Comparison of ENCODE assay signal across 8 cellular contexts in the genomic region with DNA sequence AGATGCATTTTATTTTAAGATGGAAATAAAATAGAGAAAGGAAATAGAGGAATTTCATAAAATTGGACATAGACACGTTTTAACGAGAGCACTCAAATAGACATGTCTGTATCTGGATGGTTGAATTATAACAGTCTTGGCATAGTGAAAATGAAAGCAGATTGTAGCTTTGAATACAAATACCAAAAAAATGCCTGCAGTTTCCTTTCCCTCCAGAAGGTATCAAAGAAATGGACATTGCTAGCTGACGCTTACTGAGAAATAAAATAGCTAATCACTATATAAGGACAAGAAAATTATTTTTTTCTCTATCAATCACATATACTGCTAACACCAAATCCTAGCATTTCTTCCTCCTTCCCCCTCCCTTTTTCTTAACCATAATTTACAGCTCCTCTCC. TPM values are rescaled to one million over a fixed set of nuclear protein-coding genes. Genes with fewer than 3 reads are reported as not detected.
DNase-seq lines count a peak whose midpoint lies in the region; ATAC-seq and TF ChIP-seq lines count a peak whose summit lies in the region.

No MANE protein-coding gene starts in this region.

- POLR2A ChIA-PET in Caco-2 (lab: Charles Lee) = interaction anchor here (1.2 kb wide), 1 partner anchor 12 kb away, joined by 3 read pairs; a partner anchor contains a TSS

- no peak for DNase-seq in Caco-2
- DNase-seq in dorsolateral prefrontal cortex = no peak
- DNase-seq in spleen = no peak
- DNase-seq in UCSD-AML1 (lab: John Stamatoyannopoulos, UW; ENCODE audit: unreplicated experiment) = no peak
- no peak for DNase-seq in hippocampal formation (lab: John Stamatoyannopoulos, UW)
- DNase-seq in dedifferentiated amniotic fluid mesenchymal stem cell (ENCODE audit: extremely low spot score) = no peak

- ATAC-seq in GM19397 (IDR thresholded peaks at IDR 0.05; ENCODE audit: unreplicated experiment) = peak; percentile 64
- peak; percentile 78 for ATAC-seq in HG03521 (IDR thresholded peaks at IDR 0.05; ENCODE audit: unreplicated experiment)

- H3K27me3 ChIP-seq in Caco-2 (replicated peaks; ENCODE audit: control insufficient read depth, insufficient read depth, low read length) = no peaks in the 10 kb centered on the region
- no peaks in the 10 kb centered on the region for H3K27me3 ChIP-seq in dorsolateral prefrontal cortex
- no peaks in the 10 kb centered on the region for H3K27me3 ChIP-seq in spleen (replicated peaks in 1 of 7)

- TF ChIP-seq POLR2A in spleen (IDR thresholded peaks at IDR 0.05) = no peak

- WGBS in spleen, 5 donors = 1 to 3% (median 2%) methylated on average over 3 of the region's 3 CpGs

- CTCF ChIA-PET in Caco-2 (lab: Charles Lee) = interaction anchor here (1.4 kb wide), 1 partner anchor 11 kb away, joined by 3 read pairs; a partner anchor contains a TSS

- no peak overlapping the region for H3K4me3 ChIP-seq in Caco-2 (ENCODE audit: low read depth, low read length)
- peak overlapping the region in 57 of 59 donors; percentile 0 to 61 (median 39) for H3K4me3 ChIP-seq in dorsolateral prefrontal cortex
- peak overlapping the region; percentile 2 to 61 (median 26) for H3K4me3 ChIP-seq in spleen

- intact Hi-C loops in Caco-2 (cut with micrococcal nuclease; ENCODE audit: unreplicated experiment) = no loop called here
- intact Hi-C loops in dorsolateral prefrontal cortex (cut with DNase I) = loop anchor here (10.0 kb wide), 2 partner anchors 55 to 325 kb away; no protein-coding TSS in a partner anchor
- intact Hi-C loops in spleen (cut with DNase I; ENCODE audit: low total_unique reads) = loop anchor here (10.0 kb wide), 1 partner anchor 205 kb away; no protein-coding TSS in a partner anchor

- no peaks in the 10 kb centered on the region for H3K36me3 Mint-ChIP-seq in Caco-2 (ENCODE audit: insufficient read depth, unreplicated experiment)

- TF ChIP-seq CTCF in Caco-2 (IDR thresholded peaks at IDR 0.05; ENCODE audit: insufficient read depth in 1 of 2, low read depth in 1 of 2, low read length in 1 of 2, severe bottlenecking in 1 of 2, unreplicated experiment in 1 of 2) (no peak), dorsolateral prefrontal cortex (IDR thresholded peaks at IDR 0.05 in 54 of 56, conservative IDR thresholded peaks at IDR 0.05 in 2 of 56; ENCODE audit: low read depth in 1 of 56, partially characterized antibody in 56 of 56) (peak in 15 of 56 donors; percentile 8 to 31 (median 13)), spleen (IDR thresholded peaks at IDR 0.05 in 8 of 11, conservative IDR thresholded peaks at IDR 0.05 in 3 of 11) (peak in 10 of 11 experiments; percentile 16 to 66 (median 52))

- H3K9me3 ChIP-seq in Caco-2 (no peaks in the 10 kb centered on the region), spleen (no peaks in the 10 kb centered on the region)

- peak overlapping the region; percentile 14 for H3K27ac Mint-ChIP-seq in Caco-2 (ENCODE audit: unreplicated experiment)

- H3K36me3 ChIP-seq in Caco-2 (ENCODE audit: control insufficient read depth, insufficient read depth, low read length) = no peaks in the 10 kb centered on the region
- H3K36me3 ChIP-seq in spleen = no peaks in the 10 kb centered on the region

- no peaks in the 10 kb centered on the region for H3K9me3 Mint-ChIP-seq in Caco-2 (ENCODE audit: unreplicated experiment)

- H3K4me1 ChIP-seq in Caco-2 (peaks cover 5% of the 10 kb centered on the region), spleen (peaks cover 9 to 44% (median 29%) of the 10 kb centered on the region in 6 donors)

- BruUV-seq in Caco-2 (replicated peaks; lab: Mats Ljungman, UMichigan) = no TSS peak

- H3K27ac ChIP-seq in dorsolateral prefrontal cortex = peak overlapping the region in 40 of 59 donors; percentile 2 to 82 (median 48)
- H3K27ac ChIP-seq in spleen = peak overlapping the region; percentile 71 to 88 (median 86)

- peak overlapping the region; percentile 12 for H3K4me3 Mint-ChIP-seq in Caco-2 (ENCODE audit: unreplicated experiment)

- H3K4me1 Mint-ChIP-seq in Caco-2 (ENCODE audit: low read depth, unreplicated experiment) = peaks cover 22% of the 10 kb centered on the region

- H3K27me3 Mint-ChIP-seq in Caco-2 (ENCODE audit: insufficient read depth, unreplicated experiment) = no peaks in the 10 kb centered on the region

RNA-seq across cellular contexts. Expression of a gene that starts 11.4 kb away (rescaled TPM):
- total RNA-seq in Caco-2 (2022) (8.4 and 9.3 TPM in 2 replicates), dorsolateral prefrontal cortex (100 to 1,000 TPM; 105 to 278 (median 202) TPM), spleen (10 to 100 TPM; 42.6 to 62.9 (median 50.2) TPM)
- polyA plus RNA-seq in spleen = 10 to 100 TPM; 18.8 to 21.5 (median 20.6) TPM

Comparison
In these comparisons a context has a peak if more than half of its experiments do, and no peak if none do; other contexts are left out.
1. CTCF ChIP-seq: peak in spleen (10 of 11); none in Caco-2 (0 of 2).